Comparison of ENCODE assay signal across 9 cellular contexts in genomic region chr1:240189386-240189989, GRCh38.
DNase-seq lines count a peak whose midpoint lies in the region; ATAC-seq and TF ChIP-seq lines count a peak whose summit lies in the region.
"Had no signal": no experiment of that assay in that cellular context is flagged by ENCODE, and none has a peak within 500 bp of the region (broad histone marks: within the 10 kb centered on the region; RNA-seq: fewer than 3 reads in every experiment).

No MANE protein-coding gene starts in this region.

- H3K27me3 Mint-ChIP-seq in nephron (ENCODE audit: low read depth): peaks cover 25% of the 10 kb centered on the region

- no peak overlapping the region for H3K27ac Mint-ChIP-seq in nephron

- no peak overlapping the region for H3K4me3 Mint-ChIP-seq in nephron

- POLR2A ChIA-PET in Panc1 (lab: Charles Lee): no interaction called here

- intact Hi-C loops in Panc1 (cut with micrococcal nuclease; ENCODE audit: unreplicated experiment): no loop called here

- no peaks in the 10 kb centered on the region for H3K9me3 ChIP-seq in Panc1 (ENCODE audit: control insufficient read depth, insufficient read depth, low read depth, low read length)
- H3K9me3 ChIP-seq: BLaER1 treated with 17β-estradiol and CSF1 and Interleukin-3, amounts not matched to agents 10 nM and 100 nM had no signal

- DNase-seq in NCI-H1436 (lab: John Stamatoyannopoulos, UW): peak; percentile 57
- DNase-seq in NCI-H1436 treated with DMSO at 0.1 percent for 48 hours (lab: John Stamatoyannopoulos, UW): no peak
- DNase-seq in HL-60 (ENCODE audit: low read depth in 1 of 2, low spot score in 1 of 2): peak in 1 of 2 experiments; percentile 36
- no peak for DNase-seq in Panc1 (ENCODE audit: low read depth, low spot score)
- peak; percentile 20 to 41 for DNase-seq in dermis microvascular lymphatic vessel endothelial cell (ENCODE audit: low read depth in 2 of 2)

- TF ChIP-seq CTCF in HL-60 (IDR thresholded peaks at IDR 0.05; ENCODE audit: insufficient read depth, low read length) (peak; percentile 52), Panc1 (IDR thresholded peaks at IDR 0.05) (peak; percentile 80), nephron (IDR thresholded peaks at IDR 0.05; ENCODE audit: unreplicated experiment in 3 of 3) (peak; percentile 72 to 84 (median 76))

- ATAC-seq in GM19043 (IDR thresholded peaks at IDR 0.05; ENCODE audit: low read depth, unreplicated experiment) (peak; percentile 91), Panc1 (no peak), HG02840 (IDR thresholded peaks at IDR 0.05; ENCODE audit: low FRiP score, unreplicated experiment) (no peak)

- no peaks in the 10 kb centered on the region for H3K9me3 Mint-ChIP-seq in nephron

- CTCF ChIA-PET in Panc1 (lab: Charles Lee): interaction anchor here (2.0 kb wide), 1 partner anchor 162 kb away, joined by 8 read pairs; no protein-coding TSS in a partner anchor

- in situ Hi-C loops in Panc1 (cut with HindIII; ENCODE audit: low pct_unique_long_range_greater_than_20kb, low sequenced_read_pairs): no loop called here

- no TSS peak for BruUV-seq in Panc1 (replicated peaks; lab: Mats Ljungman, UMichigan)

- no peaks in the 10 kb centered on the region for H3K27me3 ChIP-seq in HL-60 (ENCODE audit: insufficient read depth, poor library complexity, severe bottlenecking)
- peaks cover 5% of the 10 kb centered on the region; the same call in 1 of the 2 replicates for H3K27me3 ChIP-seq in Panc1 (ENCODE audit: control insufficient read depth, insufficient read depth, low read length)

- no peaks in the 10 kb centered on the region for H3K4me1 ChIP-seq in Panc1 (ENCODE audit: control insufficient read depth, insufficient read depth, low read length)
- H3K4me1 ChIP-seq: BLaER1 treated with 17β-estradiol and CSF1 and Interleukin-3, amounts not matched to agents 10 nM and 100 nM had no signal

- H3K4me1 Mint-ChIP-seq in nephron: peaks cover 15% of the 10 kb centered on the region

- H3K36me3 ChIP-seq in Panc1 (ENCODE audit: control insufficient read depth, insufficient read depth, low read length): no peaks in the 10 kb centered on the region
- H3K36me3 ChIP-seq: BLaER1 treated with 17β-estradiol and CSF1 and Interleukin-3, amounts not matched to agents 10 nM and 100 nM had no signal

- H3K27ac ChIP-seq in HL-60 (replicated peaks) (no peak overlapping the region), Panc1 (ENCODE audit: low read length) (no peak overlapping the region)
- H3K27ac ChIP-seq: BLaER1 treated with 17β-estradiol and CSF1 and Interleukin-3, amounts not matched to agents 10 nM and 100 nM had no signal

- H3K4me3 ChIP-seq in HL-60 (replicated peaks; ENCODE audit: insufficient read depth, low read length) (no peak overlapping the region), Panc1 (ENCODE audit: low read depth in 2 of 2, low read length in 2 of 2) (no peak overlapping the region)
- H3K4me3 ChIP-seq: BLaER1 treated with 17β-estradiol and CSF1 and Interleukin-3, amounts not matched to agents 10 nM and 100 nM had no signal

- H3K36me3 Mint-ChIP-seq in nephron (ENCODE audit: low read depth): no peaks in the 10 kb centered on the region

Comparison
In these comparisons a context has a peak if more than half of its experiments do, and no peak if none do; other contexts are left out.
1. DNase-seq: peak in NCI-H1436 (single experiment) and dermis microvascular lymphatic vessel endothelial cell (2 of 2); none in NCI-H1436 treated with DMSO at 0.1 percent for 48 hours (single experiment) and Panc1 (single experiment).
2. Peak in every context shown above with its lines, with median percentiles within 50 percentile points of each other: CTCF ChIP-seq.